ENCODE assay signal across 19 cellular contexts in the genomic region with DNA sequence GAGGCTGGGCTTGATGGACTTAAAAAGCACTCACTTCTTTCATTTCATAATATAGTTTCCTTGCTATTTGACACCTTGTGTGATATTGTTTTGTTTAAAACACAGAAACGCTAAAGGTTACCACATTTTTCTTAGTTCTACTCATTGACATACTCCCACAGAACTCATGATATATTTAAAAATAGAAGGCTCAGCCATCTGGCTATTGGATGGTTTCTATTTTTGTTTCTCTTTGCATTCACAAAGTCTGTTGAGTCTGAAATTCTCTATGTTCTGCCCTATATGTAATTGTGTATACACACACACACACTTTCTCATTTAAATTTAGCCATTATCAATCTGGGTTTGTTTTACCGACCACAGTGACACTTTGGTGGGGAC.
DNase-seq lines count a peak whose midpoint lies in the region; ATAC-seq and TF ChIP-seq lines count a peak whose summit lies in the region.
"Had no signal": no experiment of that assay in that cellular context is flagged by ENCODE, and none has a peak within 500 bp of the region (broad histone marks: within the 10 kb centered on the region; RNA-seq: fewer than 3 reads in every experiment).

No MANE protein-coding gene starts in this region.

- CTCF ChIA-PET in activated naive CD4-positive, alpha-beta T cell treated with anti-CD3 and anti-CD28 coated beads for 36 hours (lab: Charles Lee), result no interaction called here

- no peak for TF ChIP-seq CTCF in brain (conservative IDR thresholded peaks at IDR 0.05)
- TF ChIP-seq CTCF in uterus (IDR thresholded peaks at IDR 0.05), result no peak

- H3K27ac ChIP-seq in thymus (ENCODE audit: low read depth), result peak overlapping the region; percentile 18
- H3K27ac ChIP-seq in uterus, result no peak overlapping the region

- no peaks in the 10 kb centered on the region for H3K27me3 Mint-ChIP-seq in brain
- peaks cover 5% of the 10 kb centered on the region for H3K27me3 Mint-ChIP-seq in activated naive CD4-positive, alpha-beta T cell treated with anti-CD3 and anti-CD28 coated beads for 36 hours (ENCODE audit: low read depth)
- H3K27me3 Mint-ChIP-seq: activated naive CD4-positive, alpha-beta T cell treated with anti-CD3 and anti-CD28 coated beads, Interleukin-2, amount 10 ng/mL, durations not matched to agents 7 days and 5 days had no signal

- no peak for TF ChIP-seq POLR2A in uterus (IDR thresholded peaks at IDR 0.05)

- peak; percentile 31 for DNase-seq in DMS53 treated with DMSO at 0.1 percent for 48 hours (lab: John Stamatoyannopoulos, UW; ENCODE audit: unreplicated experiment)
- no peak for DNase-seq in DMS53 (lab: John Stamatoyannopoulos, UW)
- DNase-seq in activated naive CD4-positive, alpha-beta T cell treated with anti-CD3 and anti-CD28 coated beads for 36 hours, result no peak
- DNase-seq in uterus, result no peak
- DNase-seq in NCI-H187 (lab: John Stamatoyannopoulos, UW), result no peak
- DNase-seq: activated CD4-positive, CD25-positive, alpha-beta regulatory T cell; activated CD8-positive, alpha-beta memory T cell treated with anti-CD3 and anti-CD28 coated beads, Interleukin-2, amount 50 U/mL, for 4 hours; activated naive CD4-positive, alpha-beta T cell treated with anti-CD3 and anti-CD28 coated beads, Interleukin-2, amount 10 ng/mL, durations not matched to agents 7 days and 5 days; CD4-positive, alpha-beta memory T cell; GDM1; Kasumi-1; mammary epithelial cell; NCI-H2029; stimulated activated CD4-positive, alpha-beta T cell treated with anti-CD3 and anti-CD28 coated beads, Interleukin-4, amount 100 ng/mL, for 1 hour; SW 1271 had no signal

- peaks cover 0 to 4% (median 0%) of the 10 kb centered on the region in 5 experiments for H3K9me3 Mint-ChIP-seq in brain
- peaks cover 2% of the 10 kb centered on the region for H3K9me3 Mint-ChIP-seq in activated naive CD4-positive, alpha-beta T cell treated with anti-CD3 and anti-CD28 coated beads for 36 hours

- peaks cover 10% of the 10 kb centered on the region for H3K4me1 Mint-ChIP-seq in brain
- H3K4me1 Mint-ChIP-seq in activated naive CD4-positive, alpha-beta T cell treated with anti-CD3 and anti-CD28 coated beads for 36 hours (ENCODE audit: low read depth), result no peaks in the 10 kb centered on the region
- H3K4me1 Mint-ChIP-seq: activated naive CD4-positive, alpha-beta T cell treated with anti-CD3 and anti-CD28 coated beads, Interleukin-2, amount 10 ng/mL, durations not matched to agents 7 days and 5 days; CD4-positive, alpha-beta memory T cell had no signal

- peak; percentile 46 for ATAC-seq in HG03469 (IDR thresholded peaks at IDR 0.05; ENCODE audit: unreplicated experiment)
- ATAC-seq: sciatic nerve had no signal

- H3K27me3 ChIP-seq in thymus (ENCODE audit: control insufficient read depth, insufficient read depth) (no peaks in the 10 kb centered on the region), uterus (no peaks in the 10 kb centered on the region)

- peak overlapping the region in 4 of 5 experiments; percentile 9 to 84 (median 36) for H3K27ac Mint-ChIP-seq in brain
- H3K27ac Mint-ChIP-seq in activated naive CD4-positive, alpha-beta T cell treated with anti-CD3 and anti-CD28 coated beads for 36 hours, result no peak overlapping the region
- H3K27ac Mint-ChIP-seq: activated naive CD4-positive, alpha-beta T cell treated with anti-CD3 and anti-CD28 coated beads, Interleukin-2, amount 10 ng/mL, durations not matched to agents 7 days and 5 days; CD4-positive, alpha-beta memory T cell had no signal

- H3K4me3 ChIP-seq in thymus (ENCODE audit: low read length), result no peak overlapping the region
- H3K4me3 ChIP-seq in uterus, result no peak overlapping the region

- H3K36me3 ChIP-seq in thymus (ENCODE audit: control insufficient read depth, insufficient read depth) (no peaks in the 10 kb centered on the region), uterus (no peaks in the 10 kb centered on the region)

- no peaks in the 10 kb centered on the region for H3K36me3 Mint-ChIP-seq in brain
- H3K36me3 Mint-ChIP-seq in activated naive CD4-positive, alpha-beta T cell treated with anti-CD3 and anti-CD28 coated beads for 36 hours (ENCODE audit: low read depth), result no peaks in the 10 kb centered on the region
- H3K36me3 Mint-ChIP-seq: activated naive CD4-positive, alpha-beta T cell treated with anti-CD3 and anti-CD28 coated beads, Interleukin-2, amount 10 ng/mL, durations not matched to agents 7 days and 5 days; CD4-positive, alpha-beta memory T cell had no signal

- WGBS in thymus, result 93% methylated on average over 2 of the region's 2 CpGs

- no peaks in the 10 kb centered on the region for H3K9me3 ChIP-seq in thymus (ENCODE audit: control insufficient read depth)
- no peaks in the 10 kb centered on the region for H3K9me3 ChIP-seq in uterus

- intact Hi-C loops in activated naive CD4-positive, alpha-beta T cell treated with anti-CD3 and anti-CD28 coated beads for 36 hours (cut with micrococcal nuclease), result no loop called here
- intact Hi-C loops in uterus (cut with DNase I; ENCODE audit: low total_unique reads), result no loop called here

- H3K4me1 ChIP-seq in thymus (ENCODE audit: control insufficient read depth, insufficient read depth, low read length) (no peaks in the 10 kb centered on the region), uterus (no peaks in the 10 kb centered on the region)

- H3K4me3 Mint-ChIP-seq in brain, result peak overlapping the region in 1 of 5 experiments; percentile 51
- no peak overlapping the region for H3K4me3 Mint-ChIP-seq in activated naive CD4-positive, alpha-beta T cell treated with anti-CD3 and anti-CD28 coated beads for 36 hours
- H3K4me3 Mint-ChIP-seq: activated naive CD4-positive, alpha-beta T cell treated with anti-CD3 and anti-CD28 coated beads, Interleukin-2, amount 10 ng/mL, durations not matched to agents 7 days and 5 days; CD4-positive, alpha-beta memory T cell had no signal
